ENCODE assay signal across 8 cellular contexts in genomic region chr2:240584486-240585031, GRCh38. TPM values are rescaled to one million over a fixed set of nuclear protein-coding genes. Genes with fewer than 3 reads are reported as not detected.
DNase-seq lines count a peak whose midpoint lies in the region; ATAC-seq, FAIRE-seq and TF ChIP-seq lines count a peak whose summit lies in the region.

No MANE protein-coding gene starts in this region.

- DNase-seq in GM12864 (ENCODE audit: low read depth) (peak; percentile 99), SKM-1 (lab: John Stamatoyannopoulos, UW; ENCODE audit: unreplicated experiment) (peak; percentile 38), foreskin keratinocyte (peak in 1 of 2 donors; percentile 49), H54 (ENCODE audit: insufficient read length, low spot score) (no peak), DMS153 (lab: John Stamatoyannopoulos, UW) (no peak), inferior parietal cortex (ENCODE audit: extremely low spot score) (no peak)

- ATAC-seq in GM21390 (IDR thresholded peaks at IDR 0.05; ENCODE audit: unreplicated experiment) (peak; percentile 59), HG03571 (IDR thresholded peaks at IDR 0.05; ENCODE audit: unreplicated experiment) (peak; percentile 45), foreskin keratinocyte (peak; percentile 0)

- TF ChIP-seq POLR2A in H54 (IDR thresholded peaks at IDR 0.05; ENCODE audit: low read depth, low read length): no peak

- H3K27ac ChIP-seq in foreskin keratinocyte: no peak overlapping the region

- H3K4me1 ChIP-seq in foreskin keratinocyte: peaks cover 12% of the 10 kb centered on the region

- H3K27me3 ChIP-seq in foreskin keratinocyte: no peaks in the 10 kb centered on the region

- no peak for TF ChIP-seq CTCF in GM12864 (IDR thresholded peaks at IDR 0.05; ENCODE audit: low read depth, low read length, missing control alignments)
- no peak for TF ChIP-seq CTCF in foreskin keratinocyte (conservative IDR thresholded peaks at IDR 0.05)

- peak overlapping the region; percentile 84 for H3K4me3 ChIP-seq in GM12864 (ENCODE audit: low read depth, low read length)

- FAIRE-seq in H54 (lab: Jason Lieb, UNC): no peak

RNA-seq across cellular contexts. Expression of gene CAPN10, which starts 2.0 kb away (rescaled TPM):
- total RNA-seq in foreskin keratinocyte: 18.2 and 18.4 TPM in 2 replicates
- polyA plus RNA-seq in foreskin keratinocyte: 18.6 and 18.7 TPM in 2 replicates

RNA-seq across cellular contexts. Expression of gene RNPEPL1, which starts 16.3 kb away (rescaled TPM):
- 27.1 and 34.0 TPM in 2 replicates for total RNA-seq in foreskin keratinocyte
- 41.6 and 53.0 TPM in 2 replicates for polyA plus RNA-seq in foreskin keratinocyte

RNA-seq across cellular contexts. Expression of gene DUSP28, which starts 24.4 kb away (rescaled TPM):
- total RNA-seq in foreskin keratinocyte: 1.8 and 2.6 TPM in 2 replicates
- 2.1 and 2.5 TPM in 2 replicates for polyA plus RNA-seq in foreskin keratinocyte

RNA-seq across cellular contexts. Expression of gene ANKMY1, which starts 26.8 kb away (rescaled TPM):
- total RNA-seq in foreskin keratinocyte: 4.2 and 4.8 TPM in 2 replicates
- polyA plus RNA-seq in foreskin keratinocyte: 2.8 and 2.9 TPM in 2 replicates

RNA-seq across cellular contexts. Expression of gene GPR35, which starts 40.7 kb away (rescaled TPM):
- 0.07 TPM in 1 of 2 replicates, not detected in the other for total RNA-seq in foreskin keratinocyte
- 0.03 and 0.07 TPM in 2 replicates for polyA plus RNA-seq in foreskin keratinocyte

Comparison
In these comparisons a context has a peak if more than half of its experiments do, and no peak if none do; other contexts are left out.
1. DNase-seq: peak in GM12864 (single experiment) and SKM-1 (single experiment); none in H54 (single experiment), DMS153 (single experiment) and inferior parietal cortex (single experiment).
2. ATAC-seq: peak in every context shown above with its lines; median percentile 59 in GM21390; 45 in HG03571; 0 in foreskin keratinocyte.